10 cellular contexts compared by ENCODE assay signal in genomic region chr16:72961115-72961832, GRCh38.
DNase-seq lines count a peak whose midpoint lies in the region; ATAC-seq, FAIRE-seq and TF ChIP-seq lines count a peak whose summit lies in the region.
"Had no signal": no experiment of that assay in that cellular context is flagged by ENCODE, and none has a peak within 500 bp of the region (broad histone marks: within the 10 kb centered on the region; RNA-seq: fewer than 3 reads in every experiment).

No MANE protein-coding gene starts in this region.

- DNase-seq in D341Med (ENCODE audit: low spot score) (peak; percentile 86), NCI-H1694 treated with DMSO at 0.1 percent for 48 hours (lab: John Stamatoyannopoulos, UW) (peak; percentile 71), K562 (ENCODE audit: extremely low read depth in 1 of 4, low spot score in 3 of 4) (peak in 3 of 4 experiments; percentile 16 to 27 (median 23)), neural progenitor cell (ENCODE audit: low spot score) (no peak), NCI-H446 treated with DMSO at 0.1 percent for 48 hours (lab: John Stamatoyannopoulos, UW) (no peak)
- no peak for DNase-seq in effector memory CD4-positive, alpha-beta T cell
- DNase-seq in naive thymus-derived CD4-positive, alpha-beta T cell: no peak
- DNase-seq: NK-92 treated with Interleukin-12 subunit alpha and Interleukin-12 subunit beta, amount 100 ng/mL, for 24 hours; spleen had no signal

- no peak for TF ChIP-seq RAD21 in K562 (CRISPR knock-in tag; conservative IDR thresholded peaks at IDR 0.05 in 1 of 2, IDR thresholded peaks at IDR 0.05 in 1 of 2)

- TF ChIP-seq POLR2A in K562 (conservative IDR thresholded peaks at IDR 0.05): no peak

- no TSS peak for BruUV-seq in K562 (replicated peaks; lab: Mats Ljungman, UMichigan)

- H3K27me3 Mint-ChIP-seq in neural progenitor cell (ENCODE audit: insufficient read depth, low read depth): peaks cover 2% of the 10 kb centered on the region
- peaks cover 0 to 3% (median 0%) of the 10 kb centered on the region in 5 donors for H3K27me3 Mint-ChIP-seq in naive thymus-derived CD4-positive, alpha-beta T cell

- H3F3A ChIP-seq in neural progenitor cell (ENCODE audit: low read depth): no peaks in the 10 kb centered on the region

- intact Hi-C loops in K562 (cut with micrococcal nuclease): no loop called here
- intact Hi-C loops in naive thymus-derived CD4-positive, alpha-beta T cell (cut with micrococcal nuclease): loop anchor here in 1 of 2 donors (5.0 kb wide), 1 partner anchor 129 kb away; no protein-coding TSS in a partner anchor

- no peaks in the 10 kb centered on the region; a peak in 1 of 5 replicates for H3K4me1 ChIP-seq in K562 (replicated peaks in 1 of 2; ENCODE audit: control insufficient read depth in 2 of 2, insufficient read depth in 2 of 2, low read length in 2 of 2)
- H3K4me1 ChIP-seq in neural progenitor cell: peaks cover 11% of the 10 kb centered on the region
- H3K4me1 ChIP-seq in effector memory CD4-positive, alpha-beta T cell (ENCODE audit: control insufficient read depth, insufficient read depth, low read length, poor library complexity, severe bottlenecking): no peaks in the 10 kb centered on the region
- H3K4me1 ChIP-seq in naive thymus-derived CD4-positive, alpha-beta T cell (ENCODE audit: control insufficient read depth in 2 of 2, insufficient read depth in 2 of 2, low read length in 2 of 2): no peaks in the 10 kb centered on the region
- H3K4me1 ChIP-seq: spleen had no signal

- TF ChIP-seq EP300 in K562 (IDR thresholded peaks at IDR 0.05; ENCODE audit: low read length): no peak

- H3K36me3 ChIP-seq in K562 (ENCODE audit: control insufficient read depth, insufficient read depth, low read length) (no peaks in the 10 kb centered on the region), neural progenitor cell (no peaks in the 10 kb centered on the region)
- no peaks in the 10 kb centered on the region for H3K36me3 ChIP-seq in effector memory CD4-positive, alpha-beta T cell (ENCODE audit: control insufficient read depth, insufficient read depth, low read length)
- no peaks in the 10 kb centered on the region for H3K36me3 ChIP-seq in naive thymus-derived CD4-positive, alpha-beta T cell (ENCODE audit: control insufficient read depth in 2 of 3, insufficient read depth in 3 of 3, low read length in 3 of 3)

- no peak overlapping the region for H3K4me3 Mint-ChIP-seq in neural progenitor cell
- no peak overlapping the region for H3K4me3 Mint-ChIP-seq in naive thymus-derived CD4-positive, alpha-beta T cell

- no peak overlapping the region for H3K9ac ChIP-seq in K562 (ENCODE audit: insufficient read depth in 1 of 2, low read depth in 2 of 2, low read length in 2 of 2)
- no peak overlapping the region for H3K9ac ChIP-seq in neural progenitor cell

- H2AFZ ChIP-seq in K562 (ENCODE audit: low read depth, low read length): no peak overlapping the region
- no peak overlapping the region for H2AFZ ChIP-seq in neural progenitor cell (replicated peaks)

- WGBS in K562 (ENCODE audit: insufficient coverage, low coverage, missing lambda C conversion rate): 5% methylated on average over 20 of the region's 20 CpGs

- in situ Hi-C loops in K562 (cut with MboI): no loop called here

- H3K27me3 ChIP-seq in K562 (ENCODE audit: control insufficient read depth in 2 of 2, insufficient read depth in 2 of 2, low read length in 2 of 2) (peaks cover 47 to 67% of the 10 kb centered on the region in 2 experiments), neural progenitor cell (no peaks in the 10 kb centered on the region)
- H3K27me3 ChIP-seq in effector memory CD4-positive, alpha-beta T cell (replicated peaks; ENCODE audit: control insufficient read depth, insufficient read depth, low read length, poor library complexity, severe bottlenecking): no peaks in the 10 kb centered on the region
- no peaks in the 10 kb centered on the region for H3K27me3 ChIP-seq in naive thymus-derived CD4-positive, alpha-beta T cell (ENCODE audit: control insufficient read depth in 2 of 2, insufficient read depth in 2 of 2, low read length in 2 of 2)
- H3K27me3 ChIP-seq: spleen had no signal

- H3K9me1 ChIP-seq in K562 (ENCODE audit: control insufficient read depth, insufficient read depth, low read length): no peaks in the 10 kb centered on the region

- H3K9me3 Mint-ChIP-seq in neural progenitor cell: peaks cover 25% of the 10 kb centered on the region
- H3K9me3 Mint-ChIP-seq in naive thymus-derived CD4-positive, alpha-beta T cell: peaks cover 0 to 10% (median 0%) of the 10 kb centered on the region in 11 donors

- no peak for ATAC-seq in K562
- no peak for ATAC-seq in GM21381 (IDR thresholded peaks at IDR 0.05; ENCODE audit: unreplicated experiment)
- ATAC-seq in naive thymus-derived CD4-positive, alpha-beta T cell: no peak

- no peak overlapping the region for H3K27ac ChIP-seq in K562 (ENCODE audit: extremely low read depth, low read depth, low read length)
- no peak overlapping the region for H3K27ac ChIP-seq in neural progenitor cell
- H3K27ac ChIP-seq in effector memory CD4-positive, alpha-beta T cell (ENCODE audit: insufficient read depth, low read length, poor library complexity, severe bottlenecking): no peak overlapping the region
- no peak overlapping the region for H3K27ac ChIP-seq in naive thymus-derived CD4-positive, alpha-beta T cell (ENCODE audit: low read depth, low read length)
- H3K27ac ChIP-seq: spleen had no signal

- no peak overlapping the region for H3K27ac Mint-ChIP-seq in neural progenitor cell
- H3K27ac Mint-ChIP-seq in naive thymus-derived CD4-positive, alpha-beta T cell: peak overlapping the region in 1 of 9 donors; percentile 55

- H3K79me2 ChIP-seq in K562 (ENCODE audit: control insufficient read depth, insufficient read depth, low read length) (no peaks in the 10 kb centered on the region), neural progenitor cell (ENCODE audit: low read depth) (no peaks in the 10 kb centered on the region)

- H3K4me2 ChIP-seq in K562 (ENCODE audit: insufficient read depth, low read length) (no peak overlapping the region), neural progenitor cell (no peak overlapping the region)

- no peaks in the 10 kb centered on the region for H4K20me1 ChIP-seq in K562 (replicated peaks; ENCODE audit: control insufficient read depth, insufficient read depth, low read length)
- no peaks in the 10 kb centered on the region for H4K20me1 ChIP-seq in neural progenitor cell (ENCODE audit: low read depth)

- no peak for FAIRE-seq in K562 (lab: Jason Lieb, UNC)

- H3K4me1 Mint-ChIP-seq in neural progenitor cell: peaks cover 21% of the 10 kb centered on the region
- H3K4me1 Mint-ChIP-seq in naive thymus-derived CD4-positive, alpha-beta T cell: peaks cover 0 to 2% (median 0%) of the 10 kb centered on the region in 7 donors

- CTCF ChIA-PET in K562 (lab: Yijun Ruan, JAX; ENCODE audit: low intra/inter-chr PET ratio): no interaction called here
- CTCF ChIA-PET in naive thymus-derived CD4-positive, alpha-beta T cell (lab: Charles Lee): interaction anchor here (1.1 kb wide), 1 partner anchor 230 kb away, joined by 3 read pairs; no protein-coding TSS in a partner anchor

- peaks cover 51% of the 10 kb centered on the region for H3K36me3 Mint-ChIP-seq in neural progenitor cell
- H3K36me3 Mint-ChIP-seq in naive thymus-derived CD4-positive, alpha-beta T cell: no peaks in the 10 kb centered on the region

- peak in 1 of 3 experiments; percentile 7; a peak in 2 of 6 replicates for TF ChIP-seq CTCF in K562 (IDR thresholded peaks at IDR 0.05 in 2 of 3, conservative IDR thresholded peaks at IDR 0.05 in 1 of 3; ENCODE audit: insufficient read depth in 2 of 3, low read depth in 1 of 3, low read length in 3 of 3)
- peak; percentile 34 for TF ChIP-seq CTCF in neural progenitor cell (IDR thresholded peaks at IDR 0.05)

- H3K4me3 ChIP-seq in K562 (no peak overlapping the region), neural progenitor cell (no peak overlapping the region)
- no peak overlapping the region for H3K4me3 ChIP-seq in effector memory CD4-positive, alpha-beta T cell (ENCODE audit: insufficient read depth, low read depth, low read length, poor library complexity, severe bottlenecking)
- no peak overlapping the region for H3K4me3 ChIP-seq in naive thymus-derived CD4-positive, alpha-beta T cell (ENCODE audit: low read length)
- H3K4me3 ChIP-seq: spleen had no signal

- no peaks in the 10 kb centered on the region for H3K9me3 ChIP-seq in K562 (replicated peaks; ENCODE audit: control insufficient read depth, insufficient read depth, low read depth, low read length)
- no peaks in the 10 kb centered on the region for H3K9me3 ChIP-seq in neural progenitor cell (ENCODE audit: low read depth)
- no peaks in the 10 kb centered on the region for H3K9me3 ChIP-seq in effector memory CD4-positive, alpha-beta T cell (ENCODE audit: control insufficient read depth, low read length)
- no peaks in the 10 kb centered on the region for H3K9me3 ChIP-seq in naive thymus-derived CD4-positive, alpha-beta T cell (ENCODE audit: control insufficient read depth in 2 of 3, low read length in 3 of 3)

- POLR2A ChIA-PET in K562 (lab: Yijun Ruan, JAX): interaction anchor here (0.5 to 0.6 kb wide), 2 partner anchors 9 to 1522 kb away, joined by 3 read pairs; no protein-coding TSS in a partner anchor
- POLR2A ChIA-PET in naive thymus-derived CD4-positive, alpha-beta T cell (lab: Charles Lee): no interaction called here

TF ChIP-seq in K562, 482 proteins besides CTCF, POLR2A, EP300 and RAD21:
- TF ChIP-seq MEF2D (tag; conservative IDR thresholded peaks at IDR 0.05; ENCODE audit: low read depth) (no peak), KLF1 (tag; IDR thresholded peaks at IDR 0.05) (no peak), TRIM28 (IDR thresholded peaks at IDR 0.05) (no peak), ZNF384 (IDR thresholded peaks at IDR 0.05; ENCODE audit: low read depth, low read length) (peak; percentile 52), FOXM1 (IDR thresholded peaks at IDR 0.05; ENCODE audit: low read depth) (no peak), FOXM1 (CRISPR knock-in tag; IDR thresholded peaks at IDR 0.05; ENCODE audit: low read depth) (no peak)

Comparison
In these comparisons a context has a peak if more than half of its experiments do, and no peak if none do; other contexts are left out.
1. DNase-seq: peak in D341Med (single experiment), NCI-H1694 treated with DMSO at 0.1 percent for 48 hours (single experiment) and K562 (3 of 4); none in neural progenitor cell (single experiment), effector memory CD4-positive, alpha-beta T cell (0 of 3), NCI-H446 treated with DMSO at 0.1 percent for 48 hours (single experiment) and naive thymus-derived CD4-positive, alpha-beta T cell (0 of 9).